ENCODE assay signal across 8 cellular contexts in genomic region chr17:81976332-81977210, GRCh38. TPM values are rescaled to one million over a fixed set of nuclear protein-coding genes. Genes with fewer than 3 reads are reported as not detected.
A peak's percentile ranks its signal among the peaks of the same experiment; 100 is the strongest.
DNase-seq lines count a peak whose midpoint lies in the region; ATAC-seq and TF ChIP-seq lines count a peak whose summit lies in the region.

No MANE protein-coding gene starts in this region.

- peak in 1 of 5 donors; percentile 58 for DNase-seq in CD4-positive, alpha-beta memory T cell
- DNase-seq in HFF-Myc (ENCODE audit: extremely low read depth, low read depth) (no peak), NCI-H345 treated with DMSO at 0.1 percent for 48 hours (lab: John Stamatoyannopoulos, UW; ENCODE audit: unreplicated experiment) (peak; percentile 73), left ventricle myocardium inferior (no peak), sciatic nerve (ENCODE audit: low spot score) (no peak), Ammon's horn (ENCODE audit: low spot score) (no peak)
- peak; percentile 47 for DNase-seq in activated naive CD4-positive, alpha-beta T cell treated with anti-CD3 and anti-CD28 coated beads, Interleukin-2, amount 50 U/mL, for 16 hours
- DNase-seq in central memory CD4-positive, alpha-beta T cell: no peak

- POLR2A ChIA-PET in CD4-positive, alpha-beta memory T cell (lab: Charles Lee; ENCODE audit: partially characterized antibody): interaction anchor here (0.7 to 5.1 kb wide), 12 partner anchors 10 to 150 kb away, joined by 3 to 54 read pairs (median 4); partner anchors contain the start of genes CENPX, DCXR, LRRC45 and MAFG

- peaks cover 17 to 43% (median 28%) of the 10 kb centered on the region in 4 donors for H3K4me1 Mint-ChIP-seq in CD4-positive, alpha-beta memory T cell

- peak overlapping the region; percentile 80 for H3K27ac ChIP-seq in CD4-positive, alpha-beta memory T cell (ENCODE audit: low read depth, low read length)
- H3K27ac ChIP-seq in left ventricle myocardium inferior (replicated peaks): peak overlapping the region; percentile 90

- H3K27me3 Mint-ChIP-seq in CD4-positive, alpha-beta memory T cell: no peaks in the 10 kb centered on the region

- no peaks in the 10 kb centered on the region for H3K27me3 ChIP-seq in CD4-positive, alpha-beta memory T cell (ENCODE audit: insufficient read depth, low read length)
- H3K27me3 ChIP-seq in left ventricle myocardium inferior (ENCODE audit: low read depth): peaks cover 10% of the 10 kb centered on the region

- ATAC-seq in sciatic nerve: peak; percentile 23

- H3K9me3 Mint-ChIP-seq in CD4-positive, alpha-beta memory T cell: peaks cover 0 to 2% (median 0%) of the 10 kb centered on the region in 8 donors

- H3K27ac Mint-ChIP-seq in CD4-positive, alpha-beta memory T cell: peak overlapping the region; percentile 94 to 99 (median 98)

- H3K36me3 Mint-ChIP-seq in CD4-positive, alpha-beta memory T cell: peaks cover 4 to 12% of the 10 kb centered on the region in 2 donors

- H3K9me3 ChIP-seq in CD4-positive, alpha-beta memory T cell (ENCODE audit: control insufficient read depth in 1 of 2, low read length in 2 of 2): no peaks in the 10 kb centered on the region
- peaks cover 9% of the 10 kb centered on the region for H3K9me3 ChIP-seq in left ventricle myocardium inferior (replicated peaks)

- peak overlapping the region; percentile 29 to 74 for H3K4me3 ChIP-seq in CD4-positive, alpha-beta memory T cell (ENCODE audit: low read length in 2 of 2)
- H3K4me3 ChIP-seq in HFF-Myc (replicated peaks; ENCODE audit: low read depth, low read length) (peak overlapping the region; percentile 71), left ventricle myocardium inferior (peak overlapping the region; percentile 91)

- peaks cover 31% of the 10 kb centered on the region for H3K4me1 ChIP-seq in CD4-positive, alpha-beta memory T cell (ENCODE audit: insufficient read depth, low read length)
- peaks cover 25% of the 10 kb centered on the region for H3K4me1 ChIP-seq in left ventricle myocardium inferior

- no peak for TF ChIP-seq CTCF in HFF-Myc (IDR thresholded peaks at IDR 0.05; ENCODE audit: low read depth, low read length, missing control alignments)
- TF ChIP-seq CTCF in left ventricle myocardium inferior (IDR thresholded peaks at IDR 0.05; ENCODE audit: borderline replicate concordance): no peak

- CTCF ChIA-PET in CD4-positive, alpha-beta memory T cell (lab: Charles Lee; ENCODE audit: partially characterized antibody): interaction anchor here (1.0 to 1.8 kb wide), 4 partner anchors 8 to 43 kb away, joined by 4 to 6 read pairs (median 4); no protein-coding TSS in a partner anchor

- peak overlapping the region; percentile 90 to 98 (median 96) for H3K4me3 Mint-ChIP-seq in CD4-positive, alpha-beta memory T cell

- no peaks in the 10 kb centered on the region for H3K36me3 ChIP-seq in CD4-positive, alpha-beta memory T cell (ENCODE audit: insufficient read depth, low read length)
- peaks cover 13% of the 10 kb centered on the region for H3K36me3 ChIP-seq in left ventricle myocardium inferior

- intact Hi-C loops in CD4-positive, alpha-beta memory T cell (cut with micrococcal nuclease): loop anchor here (1.0 kb wide), 2 partner anchors 8 to 47 kb away; partner anchors contain the start of gene LRRC45
- intact Hi-C loops in left ventricle myocardium inferior (cut with micrococcal nuclease) (no loop called here), sciatic nerve (cut with DNase I) (no loop called here)

RNA-seq across cellular contexts. Expression of gene ASPSCR1, which starts 0.9 kb away (rescaled TPM):
- total RNA-seq in CD4-positive, alpha-beta memory T cell: 10 to 100 TPM; 40.4 to 40.6 TPM
- 10 to 100 TPM; 25.1 to 36.7 TPM for polyA plus RNA-seq in CD4-positive, alpha-beta memory T cell
- total RNA-seq in left ventricle myocardium inferior: 27.5 TPM
- total RNA-seq in sciatic nerve: 32.5 TPM

RNA-seq across cellular contexts. Expression of gene NOTUM, which starts 15.6 kb away (rescaled TPM):
- not detected for total RNA-seq in CD4-positive, alpha-beta memory T cell
- polyA plus RNA-seq in CD4-positive, alpha-beta memory T cell: not detected
- total RNA-seq in left ventricle myocardium inferior (not detected), sciatic nerve (not detected)

RNA-seq across cellular contexts. Expression of gene MYADML2, which starts 29.5 kb away (rescaled TPM):
- total RNA-seq in CD4-positive, alpha-beta memory T cell: not detected
- polyA plus RNA-seq in CD4-positive, alpha-beta memory T cell: not detected
- total RNA-seq in left ventricle myocardium inferior (7.2 TPM), sciatic nerve (not detected)

RNA-seq across cellular contexts. Expression of gene PYCR1, which starts 39.5 kb away (rescaled TPM):
- 1 to 10 TPM in 1 of 2 experiments, under 1 TPM in 1; 0.64 to 1.1 TPM for total RNA-seq in CD4-positive, alpha-beta memory T cell
- polyA plus RNA-seq in CD4-positive, alpha-beta memory T cell: 1 to 10 TPM in 1 of 2 donors, under 1 TPM in 1; 0.54 to 3.1 TPM
- 3.8 TPM for total RNA-seq in left ventricle myocardium inferior
- 8.0 TPM for total RNA-seq in sciatic nerve

RNA-seq across cellular contexts. Expression of gene CENPX, which starts 46.1 kb away (rescaled TPM):
- 10 to 100 TPM; 33.4 to 35.4 TPM for total RNA-seq in CD4-positive, alpha-beta memory T cell
- polyA plus RNA-seq in CD4-positive, alpha-beta memory T cell: 10 to 100 TPM; 37.9 to 70.8 TPM
- total RNA-seq in left ventricle myocardium inferior (26.3 TPM), sciatic nerve (33.6 TPM)

Comparison
In these comparisons a context has a peak if more than half of its experiments do, and no peak if none do; other contexts are left out.
1. DNase-seq: peak in NCI-H345 treated with DMSO at 0.1 percent for 48 hours (single experiment) and activated naive CD4-positive, alpha-beta T cell treated with anti-CD3 and anti-CD28 coated beads, Interleukin-2, amount 50 U/mL, for 16 hours (single experiment); none in HFF-Myc (single experiment), left ventricle myocardium inferior (single experiment), sciatic nerve (single experiment), central memory CD4-positive, alpha-beta T cell (single experiment) and Ammon's horn (single experiment).
2. Peak in every context shown above with its lines, with median percentiles within 50 percentile points of each other: H3K4me3 ChIP-seq.